In the genomic region with DNA sequence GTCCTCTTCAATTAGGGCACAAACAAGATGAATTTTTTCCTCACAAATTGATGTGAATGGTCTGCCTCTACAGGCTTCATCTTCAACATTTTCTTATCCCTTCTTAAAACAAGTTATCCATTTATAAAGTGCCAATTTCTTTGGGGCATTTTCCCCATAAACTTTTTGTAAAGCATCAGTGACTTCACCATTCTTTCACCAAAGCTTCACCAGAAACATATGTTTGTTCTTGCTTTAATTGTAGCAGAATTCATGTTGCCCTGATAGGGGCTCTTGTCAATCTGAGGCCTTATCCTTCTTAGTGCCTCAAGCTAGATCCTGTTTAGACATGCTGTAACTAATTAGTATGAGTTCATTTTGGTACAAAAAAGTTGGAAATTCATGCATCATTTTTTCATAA, we compare ENCODE assay signal across 3 cellular contexts.
"Had no signal": no experiment of that assay in that cellular context is flagged by ENCODE, and none has a peak within 500 bp of the region (broad histone marks: within the 10 kb centered on the region; RNA-seq: fewer than 3 reads in every experiment).

No MANE protein-coding gene starts in this region.

- H3K4me3 ChIP-seq: GM23338 had no signal

- DNase-seq: H9, HCEC 1CT had no signal
